In the genomic region with DNA sequence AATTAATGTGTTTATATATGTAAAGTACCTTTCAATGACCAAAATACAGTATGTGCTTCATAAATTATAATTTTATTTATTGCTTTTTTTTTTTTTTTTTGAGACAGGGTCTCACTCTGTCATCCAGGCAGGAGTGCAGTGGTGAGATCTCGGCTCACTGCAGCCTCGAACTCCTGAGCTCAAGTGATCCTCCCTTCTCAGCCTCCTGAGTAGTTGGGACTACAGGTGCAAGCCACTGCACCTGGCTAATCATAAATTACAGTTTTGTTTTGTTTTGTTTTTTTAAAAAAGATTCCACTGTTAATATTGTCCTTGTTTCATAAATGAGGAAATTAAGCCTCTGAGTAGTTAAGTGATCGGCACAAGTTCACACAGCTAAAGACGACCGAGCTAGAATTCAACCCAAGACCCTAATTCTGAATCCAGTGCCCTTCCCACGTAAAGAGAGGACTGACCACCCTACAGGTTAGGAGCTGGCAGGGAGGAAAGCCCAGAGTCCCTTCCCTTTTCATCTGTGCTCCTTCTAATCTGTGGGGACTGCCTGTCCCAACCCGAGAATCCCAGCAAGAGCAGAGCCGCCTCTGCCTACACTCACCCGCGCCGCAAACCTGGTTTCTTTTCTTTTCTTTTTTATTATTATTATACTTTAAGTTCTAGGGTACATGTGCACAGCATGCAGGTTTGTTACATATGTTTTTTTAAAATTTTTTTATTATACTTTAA, we compare ENCODE assay signal across 8 cellular contexts. TPM values are rescaled to one million over a fixed set of nuclear protein-coding genes. Genes with fewer than 3 reads are reported as not detected.
DNase-seq lines count a peak whose midpoint lies in the region; ATAC-seq lines count a peak whose summit lies in the region.

No MANE protein-coding gene starts in this region.

- H3K4me3 ChIP-seq in CD4-positive, CD25-positive, alpha-beta regulatory T cell (ENCODE audit: low read depth, low read length) = peak overlapping the region; percentile 38
- H3K4me3 ChIP-seq in Karpas-422 (ENCODE audit: low read length) = peak overlapping the region; percentile 34; the same call in 1 of the 2 replicates
- no peak overlapping the region for H3K4me3 ChIP-seq in naive thymus-derived CD4-positive, alpha-beta T cell (ENCODE audit: low read length)

- no peak for DNase-seq in CD4-positive, CD25-positive, alpha-beta regulatory T cell
- DNase-seq in Karpas-422 = no peak
- no peak for DNase-seq in central memory CD8-positive, alpha-beta T cell (ENCODE audit: low spot score in 2 of 2)
- DNase-seq in naive thymus-derived CD4-positive, alpha-beta T cell = peak in 2 of 9 donors; percentile 1 to 5
- no peak for DNase-seq in OCI-M1 (lab: John Stamatoyannopoulos, UW)
- DNase-seq in nucleus accumbens (lab: John Stamatoyannopoulos, UW) = no peak

- H3K27me3 ChIP-seq in CD4-positive, CD25-positive, alpha-beta regulatory T cell (ENCODE audit: control insufficient read depth, insufficient read depth, low read length) = peaks cover 2% of the 10 kb centered on the region
- no peaks in the 10 kb centered on the region for H3K27me3 ChIP-seq in Karpas-422 (ENCODE audit: low read length)
- no peaks in the 10 kb centered on the region for H3K27me3 ChIP-seq in naive thymus-derived CD4-positive, alpha-beta T cell (ENCODE audit: control insufficient read depth in 2 of 2, insufficient read depth in 2 of 2, low read length in 2 of 2)

- H3K9me2 ChIP-seq in Karpas-422 (replicated peaks; ENCODE audit: insufficient read depth, low read length) = no peaks in the 10 kb centered on the region

- peak overlapping the region; percentile 64 for H3K4me2 ChIP-seq in Karpas-422 (ENCODE audit: low read depth, low read length, poor library complexity, severe bottlenecking)

- H3K4me1 Mint-ChIP-seq in CD4-positive, CD25-positive, alpha-beta regulatory T cell = peaks cover 0 to 7% (median 2%) of the 10 kb centered on the region in 4 donors
- peaks cover 8% of the 10 kb centered on the region for H3K4me1 Mint-ChIP-seq in central memory CD8-positive, alpha-beta T cell
- H3K4me1 Mint-ChIP-seq in naive thymus-derived CD4-positive, alpha-beta T cell = peaks cover 0 to 8% (median 4%) of the 10 kb centered on the region in 7 donors

- intact Hi-C loops in naive thymus-derived CD4-positive, alpha-beta T cell (cut with micrococcal nuclease) = loop anchor here (1.0 to 5.0 kb wide), 5 partner anchors 34 to 612 kb away; partner anchors contain the start of gene UQCC1 (in 1 of the 2)

- POLR2A ChIA-PET in naive thymus-derived CD4-positive, alpha-beta T cell (lab: Charles Lee) = interaction anchor here (0.8 to 1.3 kb wide), 2 partner anchors 9 to 33 kb away, joined by 3 to 4 read pairs; partner anchors contain the start of gene CEP250

- no peaks in the 10 kb centered on the region for H3K79me2 ChIP-seq in Karpas-422 (ENCODE audit: low read length)

- H3K4me3 Mint-ChIP-seq in CD4-positive, CD25-positive, alpha-beta regulatory T cell = peak overlapping the region in 3 of 4 donors; percentile 62 to 67 (median 65)
- H3K4me3 Mint-ChIP-seq in central memory CD8-positive, alpha-beta T cell = peak overlapping the region; percentile 75
- peak overlapping the region; percentile 59 to 95 (median 83) for H3K4me3 Mint-ChIP-seq in naive thymus-derived CD4-positive, alpha-beta T cell

- H3K27ac ChIP-seq in CD4-positive, CD25-positive, alpha-beta regulatory T cell (ENCODE audit: insufficient read depth, low read length, poor library complexity, severe bottlenecking) = no peak overlapping the region
- no peak overlapping the region for H3K27ac ChIP-seq in Karpas-422 (ENCODE audit: low read length)
- H3K27ac ChIP-seq in naive thymus-derived CD4-positive, alpha-beta T cell (ENCODE audit: low read depth, low read length) = no peak overlapping the region

- no peaks in the 10 kb centered on the region for H3K36me3 Mint-ChIP-seq in CD4-positive, CD25-positive, alpha-beta regulatory T cell
- no peaks in the 10 kb centered on the region for H3K36me3 Mint-ChIP-seq in central memory CD8-positive, alpha-beta T cell (ENCODE audit: insufficient read depth)
- no peaks in the 10 kb centered on the region for H3K36me3 Mint-ChIP-seq in naive thymus-derived CD4-positive, alpha-beta T cell

- CTCF ChIA-PET in naive thymus-derived CD4-positive, alpha-beta T cell (lab: Charles Lee) = interaction anchor here (0.6 to 2.8 kb wide), 8 partner anchors 9 to 1778 kb away, joined by 3 to 19 read pairs (median 4); partner anchors contain the start of gene CEP250

- peaks cover 11% of the 10 kb centered on the region for H3K27me3 Mint-ChIP-seq in CD4-positive, CD25-positive, alpha-beta regulatory T cell
- H3K27me3 Mint-ChIP-seq in central memory CD8-positive, alpha-beta T cell = peaks cover 9% of the 10 kb centered on the region
- peaks cover 0 to 7% (median 2%) of the 10 kb centered on the region in 5 donors for H3K27me3 Mint-ChIP-seq in naive thymus-derived CD4-positive, alpha-beta T cell

- no peak overlapping the region for H2AFZ ChIP-seq in Karpas-422 (ENCODE audit: low read length)

- H3K27ac Mint-ChIP-seq in CD4-positive, CD25-positive, alpha-beta regulatory T cell = no peak overlapping the region
- peak overlapping the region; percentile 53 for H3K27ac Mint-ChIP-seq in central memory CD8-positive, alpha-beta T cell (ENCODE audit: low read depth)
- peak overlapping the region in 1 of 9 donors; percentile 31 for H3K27ac Mint-ChIP-seq in naive thymus-derived CD4-positive, alpha-beta T cell

- no peak overlapping the region for H3K9ac ChIP-seq in Karpas-422 (ENCODE audit: low read length)

- peaks cover 4% of the 10 kb centered on the region for H3K4me1 ChIP-seq in CD4-positive, CD25-positive, alpha-beta regulatory T cell (ENCODE audit: control insufficient read depth, insufficient read depth, low read length, poor library complexity, severe bottlenecking)
- peaks cover 3% of the 10 kb centered on the region; the same call in 1 of the 2 replicates for H3K4me1 ChIP-seq in Karpas-422 (ENCODE audit: low read length)
- peaks cover 0 to 3% of the 10 kb centered on the region in 2 donors for H3K4me1 ChIP-seq in naive thymus-derived CD4-positive, alpha-beta T cell (ENCODE audit: control insufficient read depth in 2 of 2, insufficient read depth in 2 of 2, low read length in 2 of 2)

- ATAC-seq in CD4-positive, CD25-positive, alpha-beta regulatory T cell (ENCODE audit: low read depth in 2 of 2) = no peak
- peak; percentile 11 for ATAC-seq in central memory CD8-positive, alpha-beta T cell (replicated peaks; ENCODE audit: extremely low read depth, poor library complexity, severe bottlenecking)
- ATAC-seq in naive thymus-derived CD4-positive, alpha-beta T cell = peak; percentile 19
- no peak for ATAC-seq in GM21717 (IDR thresholded peaks at IDR 0.05; ENCODE audit: unreplicated experiment)
- no peak for ATAC-seq in GM19035 (IDR thresholded peaks at IDR 0.05; ENCODE audit: unreplicated experiment)

- no peaks in the 10 kb centered on the region for H3K36me3 ChIP-seq in CD4-positive, CD25-positive, alpha-beta regulatory T cell (ENCODE audit: control insufficient read depth, insufficient read depth, low read length)
- no peaks in the 10 kb centered on the region for H3K36me3 ChIP-seq in Karpas-422 (ENCODE audit: insufficient read depth, low read length)
- H3K36me3 ChIP-seq in naive thymus-derived CD4-positive, alpha-beta T cell (ENCODE audit: control insufficient read depth in 2 of 3, insufficient read depth in 3 of 3, low read length in 3 of 3) = no peaks in the 10 kb centered on the region

- H3K9me3 ChIP-seq in CD4-positive, CD25-positive, alpha-beta regulatory T cell (ENCODE audit: control insufficient read depth in 2 of 2, low read length in 2 of 2) = no peaks in the 10 kb centered on the region
- H3K9me3 ChIP-seq in Karpas-422 (ENCODE audit: low read length) = no peaks in the 10 kb centered on the region
- no peaks in the 10 kb centered on the region for H3K9me3 ChIP-seq in naive thymus-derived CD4-positive, alpha-beta T cell (ENCODE audit: control insufficient read depth in 2 of 3, low read length in 3 of 3)

- no peaks in the 10 kb centered on the region for H4K20me1 ChIP-seq in Karpas-422 (ENCODE audit: insufficient read depth, low read depth, low read length)

- no peaks in the 10 kb centered on the region for H3K9me3 Mint-ChIP-seq in CD4-positive, CD25-positive, alpha-beta regulatory T cell
- no peaks in the 10 kb centered on the region for H3K9me3 Mint-ChIP-seq in central memory CD8-positive, alpha-beta T cell
- H3K9me3 Mint-ChIP-seq in naive thymus-derived CD4-positive, alpha-beta T cell = no peaks in the 10 kb centered on the region

RNA-seq across cellular contexts. Expression of gene GDF5, which starts 8.5 kb away (rescaled TPM):
- total RNA-seq in CD4-positive, CD25-positive, alpha-beta regulatory T cell = not detected
- not detected for polyA plus RNA-seq in CD4-positive, CD25-positive, alpha-beta regulatory T cell
- total RNA-seq in Karpas-422 (2014; rRNA removed; shearing (Covaris generic); ENCODE audit: low replicate concordance) = not detected in 2 replicates
- total RNA-seq in naive thymus-derived CD4-positive, alpha-beta T cell = under 1 TPM in 1 of 5 experiments, not detected in 4; 0.13 TPM
- not detected for polyA plus RNA-seq in naive thymus-derived CD4-positive, alpha-beta T cell

RNA-seq across cellular contexts. Expression of gene CEP250, which starts 8.9 kb away (rescaled TPM):
- total RNA-seq in CD4-positive, CD25-positive, alpha-beta regulatory T cell = 64.1 TPM
- polyA plus RNA-seq in CD4-positive, CD25-positive, alpha-beta regulatory T cell = 1 to 10 TPM; 4.7 to 5.3 (median 4.9) TPM
- total RNA-seq in Karpas-422 (2014; rRNA removed; shearing (Covaris generic); ENCODE audit: low replicate concordance) = 10.2 and 42.8 TPM in 2 replicates
- total RNA-seq in naive thymus-derived CD4-positive, alpha-beta T cell = 10 to 100 TPM; 34.5 to 75.0 (median 70.7) TPM
- 10 to 100 TPM in 1 of 2 donors, 1 to 10 TPM in 1; 7.7 to 19.0 TPM for polyA plus RNA-seq in naive thymus-derived CD4-positive, alpha-beta T cell

RNA-seq across cellular contexts. Expression of gene UQCC1, which starts 34.7 kb away (rescaled TPM):
- 28.3 TPM for total RNA-seq in CD4-positive, CD25-positive, alpha-beta regulatory T cell
- polyA plus RNA-seq in CD4-positive, CD25-positive, alpha-beta regulatory T cell = 10 to 100 TPM; 11.7 to 22.0 (median 18.0) TPM
- 49.5 and 55.1 TPM in 2 replicates for total RNA-seq in Karpas-422 (2014; rRNA removed; shearing (Covaris generic); ENCODE audit: low replicate concordance)
- 10 to 100 TPM; 29.7 to 61.8 (median 48.8) TPM for total RNA-seq in naive thymus-derived CD4-positive, alpha-beta T cell
- 10 to 100 TPM; 12.6 to 16.8 TPM for polyA plus RNA-seq in naive thymus-derived CD4-positive, alpha-beta T cell

Comparison
In these comparisons a context has a peak if more than half of its experiments do, and no peak if none do; other contexts are left out.
1. ATAC-seq: peak in central memory CD8-positive, alpha-beta T cell (single experiment) and naive thymus-derived CD4-positive, alpha-beta T cell (single experiment); none in CD4-positive, CD25-positive, alpha-beta regulatory T cell (0 of 2), GM21717 (single experiment) and GM19035 (single experiment).
2. Peak in every context shown above with its lines, with median percentiles within 50 percentile points of each other: H3K4me3 Mint-ChIP-seq.